12 cellular contexts compared by ENCODE assay signal in genomic region chr6:149859368-149859767, GRCh38. TPM values are rescaled to one million over a fixed set of nuclear protein-coding genes. Genes with fewer than 3 reads are reported as not detected.
DNase-seq lines count a peak whose midpoint lies in the region; ATAC-seq and TF ChIP-seq lines count a peak whose summit lies in the region.
"Had no signal": no experiment of that assay in that cellular context is flagged by ENCODE, and none has a peak within 500 bp of the region (broad histone marks: within the 10 kb centered on the region; RNA-seq: fewer than 3 reads in every experiment).

No MANE protein-coding gene starts in this region.

- TF ChIP-seq CTCF in stomach (IDR thresholded peaks at IDR 0.05) = no peak

- 25 to 46% (median 33%) methylated on average over 5 to 7 of the region's 7 CpGs for WGBS in stomach, 5 donors

- TF ChIP-seq POLR2A in stomach (IDR thresholded peaks at IDR 0.05) = no peak

- no peak overlapping the region for H3K4me3 ChIP-seq in stomach

- no peak for TF ChIP-seq EP300 in stomach (IDR thresholded peaks at IDR 0.05)

- H3K27ac ChIP-seq in stomach = peak overlapping the region in 4 of 5 donors; percentile 41 to 66 (median 56)

- DNase-seq in M059J (ENCODE audit: low read depth) (peak; percentile 51), T1000 (lab: John Stamatoyannopoulos, UW) (peak; percentile 22), fibroblast of the conjunctiva (ENCODE audit: low read depth) (peak; percentile 94), stomach (no peak), T-helper 2 cell (no peak), T-helper 17 cell (no peak)
- DNase-seq: activated naive CD4-positive, alpha-beta T cell treated with anti-CD3 and anti-CD28 coated beads, Interleukin-2, amount 50 U/mL, for 16 hours; CD8-positive, alpha-beta T cell; kidney glomerular epithelial cell; naive B cell had no signal

- no peaks in the 10 kb centered on the region for H3K27me3 ChIP-seq in stomach

- ATAC-seq in HG03097 (IDR thresholded peaks at IDR 0.05; ENCODE audit: low FRiP score, unreplicated experiment) = no peak
- no peak for ATAC-seq in T-helper 17 cell
- ATAC-seq: CD8-positive, alpha-beta T cell had no signal

- H3K4me3 Mint-ChIP-seq in T-helper 17 cell = no peak overlapping the region
- H3K4me3 Mint-ChIP-seq: CD8-positive, alpha-beta T cell; naive B cell had no signal

- H3K4me1 ChIP-seq in stomach = peaks cover 32 to 77% (median 61%) of the 10 kb centered on the region in 4 donors

- intact Hi-C loops in stomach (cut with DNase I; ENCODE audit: low total_unique reads) = no loop called here

- no peak overlapping the region for H3K27ac Mint-ChIP-seq in T-helper 17 cell
- H3K27ac Mint-ChIP-seq: CD8-positive, alpha-beta T cell; naive B cell had no signal

- H3K9me3 ChIP-seq in stomach (no peaks in the 10 kb centered on the region), T-helper 17 cell (ENCODE audit: control insufficient read depth, low read length, poor library complexity, severe bottlenecking) (no peaks in the 10 kb centered on the region)

- no peaks in the 10 kb centered on the region for H3K36me3 Mint-ChIP-seq in T-helper 17 cell (ENCODE audit: low read depth)
- H3K36me3 Mint-ChIP-seq: CD8-positive, alpha-beta T cell; naive B cell had no signal

- H3K27me3 Mint-ChIP-seq in T-helper 17 cell = peaks cover 7% of the 10 kb centered on the region

- H3K36me3 ChIP-seq in stomach = no peaks in the 10 kb centered on the region

- peaks cover 14% of the 10 kb centered on the region for H3K4me1 Mint-ChIP-seq in T-helper 17 cell

RNA-seq across cellular contexts. Expression of gene LRP11, which starts 4.8 kb away (rescaled TPM):
- total RNA-seq in M059J (2014; rRNA removed; shearing (Covaris generic)) = 65.9 and 92.0 TPM in 2 replicates
- total RNA-seq in stomach = 10 to 100 TPM in 3 of 5 donors, 1 to 10 TPM in 2; 1.8 to 80.8 (median 23.9) TPM
- polyA plus RNA-seq in stomach = 10 to 100 TPM in 1 of 3 donors, 1 to 10 TPM in 2; 2.0 to 18.1 (median 7.4) TPM
- total RNA-seq in T-helper 17 cell = 1 to 10 TPM; 1.8 to 2.5 TPM

RNA-seq across cellular contexts. Expression of gene RAET1E, which starts 38.5 kb away (rescaled TPM):
- total RNA-seq in M059J (2014; rRNA removed; shearing (Covaris generic)) = 1.5 and 2.7 TPM in 2 replicates
- not detected for total RNA-seq in stomach
- 1 to 10 TPM in 1 of 3 donors, under 1 TPM in 1, not detected in 1; 0.19 to 2.6 TPM for polyA plus RNA-seq in stomach
- under 1 TPM in 1 of 2 donors, not detected in 1; 0.55 TPM for total RNA-seq in T-helper 17 cell
- total RNA-seq: activated CD8-positive, alpha-beta memory T cell treated with anti-CD3 and anti-CD28 coated beads for 36 hours; CD8-positive, alpha-beta T cell had no signal

Comparison
In these comparisons a context has a peak if more than half of its experiments do, and no peak if none do; other contexts are left out.
1. DNase-seq: peak in M059J (single experiment), T1000 (single experiment) and fibroblast of the conjunctiva (single experiment); none in stomach (single experiment), T-helper 2 cell (0 of 5) and T-helper 17 cell (0 of 3).